Comparison of ENCODE assay signal across 11 cellular contexts in the genomic region with DNA sequence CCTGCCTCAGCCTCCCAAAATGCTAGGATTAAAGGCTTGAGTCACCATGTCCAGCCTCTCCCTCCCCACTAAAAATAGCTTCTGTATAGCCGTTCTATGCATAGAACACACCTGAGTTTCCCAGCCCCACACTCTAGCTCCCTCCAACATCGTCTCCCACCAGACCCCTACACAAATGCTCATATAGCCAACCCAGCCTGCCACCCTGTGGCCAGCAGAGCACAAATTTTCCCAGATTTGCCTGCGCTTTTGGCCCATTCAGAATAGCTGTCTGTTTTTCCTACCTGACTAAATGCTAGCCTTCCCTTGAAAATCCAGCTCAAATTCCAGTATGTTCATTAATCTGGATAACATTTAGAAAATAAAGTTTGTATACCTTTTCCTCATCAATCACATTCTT. TPM values are rescaled to one million over a fixed set of nuclear protein-coding genes. Genes with fewer than 3 reads are reported as not detected.
A peak's percentile ranks its signal among the peaks of the same experiment; 100 is the strongest.
DNase-seq lines count a peak whose midpoint lies in the region; ATAC-seq and FAIRE-seq lines count a peak whose summit lies in the region.
"Had no signal": no experiment of that assay in that cellular context is flagged by ENCODE, and none has a peak within 500 bp of the region (broad histone marks: within the 10 kb centered on the region; RNA-seq: fewer than 3 reads in every experiment).

No MANE protein-coding gene starts in this region.

- no peak for DNase-seq in activated CD4-positive, alpha-beta T cell treated with anti-CD3 and anti-CD28 coated beads for 36 hours
- DNase-seq in activated CD4-positive, alpha-beta T cell treated with anti-CD3 and anti-CD28 coated beads for 1 hour = no peak
- DNase-seq in GM19239 (ENCODE audit: insufficient read length, low spot score) (no peak), naive B cell (no peak), NCI-H1417 treated with DMSO at 0.1 percent for 48 hours (lab: John Stamatoyannopoulos, UW) (no peak), RCC 7860 (ENCODE audit: low spot score) (no peak)
- DNase-seq: activated effector memory CD4-positive, alpha-beta T cell treated with anti-CD3 and anti-CD28 coated beads, Interleukin-2, amount 50 U/mL, for 16 hours; KG1; NCI-H510A treated with DMSO at 0.1 percent for 48 hours had no signal

- FAIRE-seq in GM19239 (lab: Jason Lieb, UNC) (peak; percentile 18), RCC 7860 (lab: Jason Lieb, UNC) (no peak)

- intact Hi-C loops in activated CD4-positive, alpha-beta T cell treated with anti-CD3 and anti-CD28 coated beads for 36 hours (cut with DNase I, micrococcal nuclease) = loop anchor here (5.0 to 10.0 kb wide), 5 partner anchors 41 to 341 kb away; a partner anchor contains a TSS

- no peak for ATAC-seq in activated CD4-positive, alpha-beta T cell treated with anti-CD3 and anti-CD28 coated beads for 36 hours
- ATAC-seq in naive B cell (ENCODE audit: low read depth in 2 of 2) (no peak), GM21515 (IDR thresholded peaks at IDR 0.05; ENCODE audit: unreplicated experiment) (no peak)

- H3K4me1 Mint-ChIP-seq in activated CD4-positive, alpha-beta T cell treated with anti-CD3 and anti-CD28 coated beads for 36 hours = peaks cover 92% of the 10 kb centered on the region
- H3K4me1 Mint-ChIP-seq in activated naive CD8-positive, alpha-beta T cell (ENCODE audit: low read depth) = peaks cover 92% of the 10 kb centered on the region
- H3K4me1 Mint-ChIP-seq in naive B cell = peaks cover 31 to 46% (median 45%) of the 10 kb centered on the region in 3 donors

- H3K27ac Mint-ChIP-seq in activated CD4-positive, alpha-beta T cell treated with anti-CD3 and anti-CD28 coated beads for 36 hours = peak overlapping the region; percentile 79
- peak overlapping the region; percentile 98 for H3K27ac Mint-ChIP-seq in activated naive CD8-positive, alpha-beta T cell
- H3K27ac Mint-ChIP-seq in naive B cell = peak overlapping the region; percentile 7 to 86 (median 70)

- no peak overlapping the region for H3K4me3 Mint-ChIP-seq in activated CD4-positive, alpha-beta T cell treated with anti-CD3 and anti-CD28 coated beads for 36 hours
- peak overlapping the region; percentile 76 for H3K4me3 Mint-ChIP-seq in activated naive CD8-positive, alpha-beta T cell
- H3K4me3 Mint-ChIP-seq in naive B cell = no peak overlapping the region

- peaks cover 3% of the 10 kb centered on the region for H3K9me3 Mint-ChIP-seq in activated CD4-positive, alpha-beta T cell treated with anti-CD3 and anti-CD28 coated beads for 36 hours (ENCODE audit: low read depth)
- peaks cover 5% of the 10 kb centered on the region for H3K9me3 Mint-ChIP-seq in activated naive CD8-positive, alpha-beta T cell (ENCODE audit: low read depth)
- peaks cover 3 to 7% (median 6%) of the 10 kb centered on the region in 7 donors for H3K9me3 Mint-ChIP-seq in naive B cell

- POLR2A ChIA-PET in activated CD4-positive, alpha-beta T cell treated with anti-CD3 and anti-CD28 coated beads for 36 hours (lab: Charles Lee) = interaction anchor here (0.6 to 2.2 kb wide), 2 partner anchors 9 to 12 kb away, joined by 4 to 8 read pairs; no protein-coding TSS in a partner anchor

- no peaks in the 10 kb centered on the region for H3K27me3 Mint-ChIP-seq in activated CD4-positive, alpha-beta T cell treated with anti-CD3 and anti-CD28 coated beads for 36 hours
- H3K27me3 Mint-ChIP-seq in activated naive CD8-positive, alpha-beta T cell = no peaks in the 10 kb centered on the region
- no peaks in the 10 kb centered on the region for H3K27me3 Mint-ChIP-seq in naive B cell

- CTCF ChIA-PET in activated CD4-positive, alpha-beta T cell treated with anti-CD3 and anti-CD28 coated beads for 36 hours (lab: Charles Lee) = interaction anchor here (0.6 to 2.0 kb wide), 10 partner anchors 9 to 361 kb away, joined by 3 to 7 read pairs (median 4); no protein-coding TSS in a partner anchor

- peaks cover 43% of the 10 kb centered on the region for H3K36me3 Mint-ChIP-seq in activated CD4-positive, alpha-beta T cell treated with anti-CD3 and anti-CD28 coated beads for 36 hours (ENCODE audit: low read depth)
- peaks cover 12% of the 10 kb centered on the region for H3K36me3 Mint-ChIP-seq in activated naive CD8-positive, alpha-beta T cell
- peaks cover 8 to 22% of the 10 kb centered on the region in 2 donors for H3K36me3 Mint-ChIP-seq in naive B cell

RNA-seq across cellular contexts. Expression of a gene that starts 22.8 kb away (rescaled TPM):
- 10 to 100 TPM; 37.2 to 42.2 TPM for total RNA-seq in activated CD4-positive, alpha-beta T cell treated with anti-CD3 and anti-CD28 coated beads for 36 hours
- polyA plus RNA-seq in naive B cell (ENCODE audit: low read depth in 6 of 6) = 10 to 100 TPM in 3 of 6 donors, 1 to 10 TPM in 3; 6.5 to 12.3 (median 9.4) TPM

RNA-seq across cellular contexts. Expression of a gene that starts 47.3 kb away (rescaled TPM):
- 1,000 to 10,000 TPM; 2,345 to 2,742 TPM for total RNA-seq in activated CD4-positive, alpha-beta T cell treated with anti-CD3 and anti-CD28 coated beads for 36 hours
- 1,000 to 10,000 TPM; 5,825 to 8,742 (median 6,750) TPM for polyA plus RNA-seq in naive B cell (ENCODE audit: low read depth in 6 of 6)
